ENCODE assay signal across 1 cellular context in genomic region chrX:28920554-28920953, GRCh38.
TF ChIP-seq lines count a peak whose summit lies in the region.

No MANE protein-coding gene starts in this region.

TF ChIP-seq in GM23338, 12 proteins besides CTCF, POLR2A, EP300 and RAD21 (continued from another document):
- TF ChIP-seq REST (IDR thresholded peaks at IDR 0.05; ENCODE audit: unreplicated experiment) (no peak), EZH2 (IDR thresholded peaks at IDR 0.05; ENCODE audit: low read depth, unreplicated experiment) (no peak)
